Comparison of ENCODE assay signal across 8 cellular contexts in genomic region chr3:30659270-30660127, GRCh38. TPM values are rescaled to one million over a fixed set of nuclear protein-coding genes. Genes with fewer than 3 reads are reported as not detected.
DNase-seq lines count a peak whose midpoint lies in the region; ATAC-seq and TF ChIP-seq lines count a peak whose summit lies in the region.

No MANE protein-coding gene starts in this region.

- no peak overlapping the region for H3K9ac ChIP-seq in IMR-90 (ENCODE audit: low read depth, low read length)

- 0% methylated on average over 1 of the region's 7 CpGs; no CpG with 5 or more reads in 1 of the 2 experiments for WGBS in IMR-90 (ENCODE audit: extremely low coverage in 2 of 2, insufficient read length in 1 of 2), 2 experiments
- WGBS in right lobe of liver (ENCODE audit: insufficient coverage, low coverage, low lambda C conversion rate, missing lambda C conversion rate), result 58% methylated on average over 4 of the region's 7 CpGs

- peak; percentile 80 for ATAC-seq in IMR-90 (ENCODE audit: low read depth)
- ATAC-seq in right lobe of liver, result peak; percentile 17 to 63 (median 42)
- ATAC-seq in GM19023 (IDR thresholded peaks at IDR 0.05; ENCODE audit: unreplicated experiment), result no peak

- peak overlapping the region; percentile 91 for H3K56ac ChIP-seq in IMR-90 (ENCODE audit: extremely low read depth, insufficient read depth, low read length)

- CTCF ChIA-PET in IMR-90 (lab: Yijun Ruan, JAX), result interaction anchor here (0.6 to 2.6 kb wide), 5 partner anchors 17 to 1798 kb away, joined by 3 to 7 read pairs (median 3); no protein-coding TSS in a partner anchor

- peaks cover 29% of the 10 kb centered on the region for H3K4me1 ChIP-seq in IMR-90 (ENCODE audit: control insufficient read depth, insufficient read depth, low read length)
- peaks cover 0 to 22% (median 11%) of the 10 kb centered on the region in 4 donors for H3K4me1 ChIP-seq in right lobe of liver
- peaks cover 12 to 26% of the 10 kb centered on the region in 2 donors for H3K4me1 ChIP-seq in uterus

- peak overlapping the region; percentile 96 for H2BK120ac ChIP-seq in IMR-90 (ENCODE audit: low read depth, low read length)

- peak overlapping the region; percentile 51; the same call in 1 of the 2 replicates for H3K4me2 ChIP-seq in IMR-90 (ENCODE audit: low read depth, low read length)

- H2BK5ac ChIP-seq in IMR-90 (ENCODE audit: low read depth, low read length, poor library complexity, severe bottlenecking), result peak overlapping the region; percentile 99

- H3K27me3 ChIP-seq in IMR-90 (ENCODE audit: control insufficient read depth, insufficient read depth, low read length) (no peaks in the 10 kb centered on the region), brain microvascular endothelial cell (replicated peaks) (no peaks in the 10 kb centered on the region), right lobe of liver (no peaks in the 10 kb centered on the region), uterus (no peaks in the 10 kb centered on the region)

- TF ChIP-seq POLR2A in IMR-90 (IDR thresholded peaks at IDR 0.05; ENCODE audit: low read depth, low read length) (no peak), right lobe of liver (IDR thresholded peaks at IDR 0.05) (no peak), uterus (IDR thresholded peaks at IDR 0.05) (no peak)

- H3K9me3 ChIP-seq in IMR-90 (ENCODE audit: control insufficient read depth, insufficient read depth, low read length), result no peaks in the 10 kb centered on the region
- H3K9me3 ChIP-seq in right lobe of liver, result no peaks in the 10 kb centered on the region
- no peaks in the 10 kb centered on the region for H3K9me3 ChIP-seq in uterus

- H3K18ac ChIP-seq in IMR-90 (ENCODE audit: low read depth, low read length), result peak overlapping the region; percentile 89

- POLR2A ChIA-PET in IMR-90 (lab: Charles Lee; ENCODE audit: unreplicated experiment), result no interaction called here

- H3K23ac ChIP-seq in IMR-90 (ENCODE audit: low read depth, low read length), result peak overlapping the region; percentile 90

- peak overlapping the region; percentile 98 for H4K5ac ChIP-seq in IMR-90 (ENCODE audit: low read depth, low read length)

- H4K91ac ChIP-seq in IMR-90 (ENCODE audit: insufficient read depth, low read depth, low read length), result peak overlapping the region; percentile 94

- H3K4me3 ChIP-seq in IMR-90 (ENCODE audit: insufficient read depth, low read depth, low read length) (no peak overlapping the region), brain microvascular endothelial cell (ENCODE audit: low read depth, low read length) (no peak overlapping the region), right lobe of liver (no peak overlapping the region), uterus (no peak overlapping the region)

- dilution Hi-C loops in IMR-90 (cut with HindIII; ENCODE audit: low sequenced_read_pairs, unreplicated experiment), result no loop called here

- H3K9me1 ChIP-seq in IMR-90 (ENCODE audit: insufficient read depth, low read length), result peaks cover 11% of the 10 kb centered on the region

- peaks cover 43 to 60% of the 10 kb centered on the region in 2 experiments for H3K79me1 ChIP-seq in IMR-90 (ENCODE audit: low read depth in 1 of 2, low read length in 2 of 2)

- H4K8ac ChIP-seq in IMR-90 (ENCODE audit: low read depth in 2 of 2, low read length in 2 of 2), result peak overlapping the region; percentile 25 to 93

- intact Hi-C loops in IMR-90 (cut with micrococcal nuclease), result loop anchor here (1.0 to 2.0 kb wide), 2 partner anchors 10 to 53 kb away; partner anchors contain the start of gene TGFBR2
- intact Hi-C loops in right lobe of liver (cut with DNase I), result no loop called here
- intact Hi-C loops in uterus (cut with DNase I; ENCODE audit: low total_unique reads), result no loop called here

- H4K20me1 ChIP-seq in IMR-90 (ENCODE audit: insufficient read depth, low read length), result no peaks in the 10 kb centered on the region; the same call in 1 of the 2 replicates

- in situ Hi-C loops in ACHN (cut with HindIII; ENCODE audit: low pct_ligation_motif_present, low pct_unique_long_range_greater_than_20kb, low sequenced_read_pairs) (no loop called here), IMR-90 (cut with MboI; ENCODE audit: low sequenced_read_pairs) (no loop called here), brain microvascular endothelial cell (cut with HindIII; ENCODE audit: low pct_ligation_motif_present, low sequenced_read_pairs) (no loop called here)

- H3K4ac ChIP-seq in IMR-90 (ENCODE audit: low read depth, low read length), result peak overlapping the region; percentile 95

- H3K27ac ChIP-seq in IMR-90 (ENCODE audit: insufficient read depth, low read length) (peak overlapping the region; percentile 93), brain microvascular endothelial cell (peak overlapping the region; percentile 95), right lobe of liver (peak overlapping the region; percentile 8 to 21 (median 16)), uterus (peak overlapping the region; percentile 60 to 64)

- H2BK15ac ChIP-seq in IMR-90 (ENCODE audit: low read depth, low read length), result peak overlapping the region; percentile 82; the same call in 1 of the 3 replicates

- TF ChIP-seq CTCF in IMR-90 (conservative IDR thresholded peaks at IDR 0.05; ENCODE audit: low read depth, low read length) (no peak), brain microvascular endothelial cell (IDR thresholded peaks at IDR 0.05; ENCODE audit: low read depth, low read length, missing control alignments) (no peak), right lobe of liver (IDR thresholded peaks at IDR 0.05) (no peak), uterus (IDR thresholded peaks at IDR 0.05) (no peak)

- peak overlapping the region; percentile 86 for H3K14ac ChIP-seq in IMR-90 (replicated peaks; ENCODE audit: low read depth, low read length)

- peak overlapping the region; percentile 92 for H2AK9ac ChIP-seq in IMR-90 (replicated peaks; ENCODE audit: low read depth, low read length, poor library complexity)

- BruUV-seq in IMR-90 (replicated peaks; lab: Mats Ljungman, UMichigan), result no TSS peak

- no peak for TF ChIP-seq RAD21 in IMR-90 (IDR thresholded peaks at IDR 0.05; ENCODE audit: low read length)

- H2BK20ac ChIP-seq in IMR-90 (ENCODE audit: low read depth, low read length), result peak overlapping the region; percentile 92

- DNase-seq in ACHN, result peak; percentile 74
- DNase-seq in IMR-90, result peak; percentile 97
- DNase-seq in brain microvascular endothelial cell, result peak; percentile 92
- no peak for DNase-seq in right lobe of liver
- DNase-seq in uterus, result no peak
- DNase-seq in nucleus accumbens (lab: John Stamatoyannopoulos, UW), result no peak
- no peak for DNase-seq in NCI-H1092 treated with DMSO at 0.1 percent for 48 hours (lab: John Stamatoyannopoulos, UW)

- H3K36me3 ChIP-seq in IMR-90 (ENCODE audit: control insufficient read depth, insufficient read depth, low read length) (peaks cover 20% of the 10 kb centered on the region), brain microvascular endothelial cell (replicated peaks) (peaks cover 39% of the 10 kb centered on the region), right lobe of liver (peaks cover 0 to 39% (median 13%) of the 10 kb centered on the region in 4 donors), uterus (no peaks in the 10 kb centered on the region)

- H2AFZ ChIP-seq in IMR-90 (replicated peaks; ENCODE audit: low read length, poor library complexity), result peak overlapping the region; percentile 34

- H2AK5ac ChIP-seq in IMR-90 (ENCODE audit: low read depth, low read length), result peak overlapping the region; percentile 76

TF ChIP-seq in IMR-90, 13 proteins besides CTCF, POLR2A, EP300 and RAD21:
- TF ChIP-seq FOS (IDR thresholded peaks at IDR 0.05; ENCODE audit: low read depth, low read length) (peak; percentile 80), RCOR1 (IDR thresholded peaks at IDR 0.05; ENCODE audit: insufficient replicate concordance, low read length) (peak; percentile 82), BHLHE40 (IDR thresholded peaks at IDR 0.05; ENCODE audit: low read depth, low read length) (no peak)

RNA-seq across cellular contexts. Expression of gene TGFBR2, which starts 53.1 kb away (rescaled TPM):
- total RNA-seq in IMR-90 (2012; rRNA removed), result 87.5 and 89.7 TPM in 2 replicates
- 58.1 and 63.7 TPM in 2 replicates for polyA plus RNA-seq in IMR-90 (2012; rRNA removed)
- polyA plus RNA-seq in IMR-90 (2012; cell fraction: cytosol; rRNA removed), result 34.9 and 52.0 TPM in 2 replicates
- polyA plus RNA-seq in IMR-90 (2012; cell fraction: nucleus; rRNA removed; ENCODE audit: low replicate concordance), result 17.3 and 35.9 TPM in 2 replicates
- 10 to 100 TPM; 24.9 to 52.6 (median 45.5) TPM for total RNA-seq in right lobe of liver
- 100 to 1,000 TPM in 3 of 4 donors, 10 to 100 TPM in 1; 95.3 to 255 (median 211) TPM for total RNA-seq in uterus

Comparison
In these comparisons a context has a peak if more than half of its experiments do, and no peak if none do; other contexts are left out.
1. DNase-seq: peak in ACHN (single experiment), IMR-90 (single experiment) and brain microvascular endothelial cell (single experiment); none in right lobe of liver (0 of 3), uterus (0 of 2), nucleus accumbens (0 of 56) and NCI-H1092 treated with DMSO at 0.1 percent for 48 hours (single experiment).
2. H3K27ac ChIP-seq: peak in every context shown above with its lines; median percentile 95 in brain microvascular endothelial cell; 93 in IMR-90; 62 in uterus; 16 in right lobe of liver.